Comparison of ENCODE assay signal across 10 cellular contexts in genomic region chr9:128005938-128006337, GRCh38. TPM values are rescaled to one million over a fixed set of nuclear protein-coding genes. Genes with fewer than 3 reads are reported as not detected.
DNase-seq lines count a peak whose midpoint lies in the region; ATAC-seq and TF ChIP-seq lines count a peak whose summit lies in the region.
"Had no signal": no experiment of that assay in that cellular context is flagged by ENCODE, and none has a peak within 500 bp of the region (broad histone marks: within the 10 kb centered on the region; RNA-seq: fewer than 3 reads in every experiment).

No MANE protein-coding gene starts in this region.

- H3K4me1 Mint-ChIP-seq in Calu3 (ENCODE audit: low read depth, unreplicated experiment) (peaks cover 21% of the 10 kb centered on the region), endothelial cell (ENCODE audit: unreplicated experiment) (peaks cover 21% of the 10 kb centered on the region)

- TF ChIP-seq CTCF in Calu3 (IDR thresholded peaks at IDR 0.05; ENCODE audit: unreplicated experiment) (no peak), endothelial cell (IDR thresholded peaks at IDR 0.05; ENCODE audit: unreplicated experiment) (no peak), omental fat pad (IDR thresholded peaks at IDR 0.05) (no peak)

- BruUV-seq in Calu3 (replicated peaks; lab: Mats Ljungman, UMichigan), result no TSS peak

- no peak for DNase-seq in Calu3
- peak; percentile 60 for DNase-seq in NCI-H510A treated with DMSO at 0.1 percent for 48 hours (lab: John Stamatoyannopoulos, UW)
- peak; percentile 67 for DNase-seq in endothelial cell (ENCODE audit: low spot score)
- DNase-seq in omental fat pad (ENCODE audit: low spot score), result no peak
- no peak for DNase-seq in middle frontal gyrus (ENCODE audit: extremely low spot score, low spot score)
- DNase-seq in germinal center (ENCODE audit: low spot score), result no peak
- DNase-seq: NK-92 treated with Interleukin-12 subunit alpha and Interleukin-12 subunit beta, amount 100 ng/mL, for 24 hours had no signal

- H3K36me3 Mint-ChIP-seq in Calu3 (ENCODE audit: insufficient read depth, unreplicated experiment) (peaks cover 13% of the 10 kb centered on the region), endothelial cell (ENCODE audit: low read depth, unreplicated experiment) (peaks cover 3% of the 10 kb centered on the region)

- intact Hi-C loops in Calu3 (cut with micrococcal nuclease; ENCODE audit: unreplicated experiment), result no loop called here

- H3K27ac Mint-ChIP-seq in Calu3 (ENCODE audit: unreplicated experiment), result peak overlapping the region; percentile 77
- H3K27ac Mint-ChIP-seq in endothelial cell (ENCODE audit: unreplicated experiment), result peak overlapping the region; percentile 92
- H3K27ac Mint-ChIP-seq: dendritic cell treated with granulocyte-macrophage colony-stimulating factor and Interleukin-4, amounts not matched to agents 40 ng/mL and 50 ng/mL, for 4 days had no signal

- ATAC-seq in omental fat pad (ENCODE audit: low FRiP score) (peak; percentile 34), HG02885 (IDR thresholded peaks at IDR 0.05; ENCODE audit: poor library complexity, unreplicated experiment) (no peak), GM21825 (IDR thresholded peaks at IDR 0.05; ENCODE audit: unreplicated experiment) (no peak)

- CTCF ChIA-PET in Calu3 (lab: Charles Lee), result interaction anchor here (0.7 kb wide), 1 partner anchor 112 kb away, joined by 3 read pairs; no protein-coding TSS in a partner anchor

- H3K27me3 Mint-ChIP-seq in Calu3 (ENCODE audit: unreplicated experiment) (no peaks in the 10 kb centered on the region), endothelial cell (ENCODE audit: unreplicated experiment) (peaks cover 3% of the 10 kb centered on the region)

- H3K9me3 Mint-ChIP-seq in Calu3 (ENCODE audit: low read depth, unreplicated experiment) (peaks cover 3% of the 10 kb centered on the region), endothelial cell (ENCODE audit: unreplicated experiment) (no peaks in the 10 kb centered on the region)

- H3K4me3 Mint-ChIP-seq in Calu3 (ENCODE audit: low read depth, unreplicated experiment), result no peak overlapping the region
- H3K4me3 Mint-ChIP-seq in endothelial cell (ENCODE audit: unreplicated experiment), result no peak overlapping the region
- H3K4me3 Mint-ChIP-seq: dendritic cell treated with granulocyte-macrophage colony-stimulating factor and Interleukin-4, amounts not matched to agents 40 ng/mL and 50 ng/mL, for 4 days had no signal

RNA-seq across cellular contexts. Expression of gene EEIG1, which starts 25.1 kb away (rescaled TPM):
- 80.7 and 84.6 TPM in 2 replicates for total RNA-seq in Calu3 (2022)
- total RNA-seq in endothelial cell (ENCODE audit: unreplicated experiment), result 27.3 TPM
- total RNA-seq in omental fat pad, result 1 to 10 TPM; 4.8 to 9.0 (median 7.1) TPM

Comparison
In these comparisons a context has a peak if more than half of its experiments do, and no peak if none do; other contexts are left out.
1. DNase-seq: peak in NCI-H510A treated with DMSO at 0.1 percent for 48 hours (single experiment) and endothelial cell (single experiment); none in Calu3 (single experiment), omental fat pad (single experiment), middle frontal gyrus (single experiment) and germinal center (single experiment).